Comparison of ENCODE assay signal across 26 cellular contexts in genomic region chr3:129028866-129029265, GRCh38. TPM values are rescaled to one million over a fixed set of nuclear protein-coding genes. Genes with fewer than 3 reads are reported as not detected.
"Had no signal": no experiment of that assay in that cellular context is flagged by ENCODE, and none has a peak within 500 bp of the region (broad histone marks: within the 10 kb centered on the region; RNA-seq: fewer than 3 reads in every experiment).

No MANE protein-coding gene starts in this region.

- H3K9ac ChIP-seq: SK-N-SH had no signal

- H3K27ac ChIP-seq: brain microvascular endothelial cell, cardiac muscle cell, SJCRH30 had no signal

- H3K27ac Mint-ChIP-seq: activated CD4-positive, alpha-beta memory T cell treated with anti-CD3 and anti-CD28 coated beads for 36 hours; activated CD4-positive, alpha-beta T cell treated with anti-CD3 and anti-CD28 coated beads, Interleukin-2, amount 10 ng/mL, durations not matched to agents 7 days and 5 days; activated naive CD4-positive, alpha-beta T cell treated with anti-CD3 and anti-CD28 coated beads, Interleukin-2, amount 10 ng/mL, durations not matched to agents 7 days and 5 days; activated naive CD8-positive, alpha-beta T cell treated with anti-CD3 and anti-CD28 coated beads for 36 hours had no signal

- DNase-seq: activated CD4-positive, alpha-beta memory T cell treated with anti-CD3 and anti-CD28 coated beads for 36 hours; activated CD4-positive, alpha-beta T cell treated with anti-CD3 and anti-CD28 coated beads, Interleukin-2, amount 10 ng/mL, durations not matched to agents 7 days and 5 days; activated CD4-positive, CD25-positive, alpha-beta regulatory T cell; activated CD8-positive, alpha-beta memory T cell treated with anti-CD3 and anti-CD28 coated beads for 24 hours; activated gamma-delta T cell treated with Interleukin-2 at 50 U/mL for 16 hours; activated naive CD4-positive, alpha-beta T cell treated with anti-CD3 and anti-CD28 coated beads, Interleukin-2, amount 10 ng/mL, durations not matched to agents 7 days and 5 days; activated naive CD8-positive, alpha-beta T cell treated with anti-CD3 and anti-CD28 coated beads for 36 hours; activated T-cell treated with anti-CD3 and anti-CD28 coated beads, Interleukin-2, amount 50 U/mL, for 4 hours; brain microvascular endothelial cell; cerebellar nuclear complex; Kasumi-1; KBM-7; NCI-H1048; NCI-H1694; NCI-H2029; NCI-H345; NCI-H510A; NCI-H526 treated with DMSO at 0.1 percent for 48 hours; NCI-H82; SJCRH30; SK-N-SH; T1000 had no signal

- H3K4me2 ChIP-seq: SK-N-SH had no signal

- H3K27me3 ChIP-seq: brain microvascular endothelial cell, SJCRH30 had no signal

- H3K9me3 Mint-ChIP-seq: activated CD4-positive, alpha-beta memory T cell treated with anti-CD3 and anti-CD28 coated beads for 36 hours; activated CD4-positive, alpha-beta T cell treated with anti-CD3 and anti-CD28 coated beads, Interleukin-2, amount 10 ng/mL, durations not matched to agents 7 days and 5 days; activated naive CD4-positive, alpha-beta T cell treated with anti-CD3 and anti-CD28 coated beads, Interleukin-2, amount 10 ng/mL, durations not matched to agents 7 days and 5 days; activated naive CD8-positive, alpha-beta T cell treated with anti-CD3 and anti-CD28 coated beads for 36 hours; activated T-cell treated with anti-CD3 and anti-CD28 coated beads, Interleukin-2, amount 50 U/mL, for 4 hours had no signal

- H3K4me3 Mint-ChIP-seq: activated CD4-positive, alpha-beta memory T cell treated with anti-CD3 and anti-CD28 coated beads for 36 hours; activated CD4-positive, alpha-beta T cell treated with anti-CD3 and anti-CD28 coated beads, Interleukin-2, amount 10 ng/mL, durations not matched to agents 7 days and 5 days; activated naive CD4-positive, alpha-beta T cell treated with anti-CD3 and anti-CD28 coated beads, Interleukin-2, amount 10 ng/mL, durations not matched to agents 7 days and 5 days; activated naive CD8-positive, alpha-beta T cell treated with anti-CD3 and anti-CD28 coated beads for 36 hours had no signal

- H3K27me3 Mint-ChIP-seq: activated CD4-positive, alpha-beta memory T cell treated with anti-CD3 and anti-CD28 coated beads for 36 hours; activated CD4-positive, alpha-beta T cell treated with anti-CD3 and anti-CD28 coated beads, Interleukin-2, amount 10 ng/mL, durations not matched to agents 7 days and 5 days; activated naive CD8-positive, alpha-beta T cell treated with anti-CD3 and anti-CD28 coated beads for 36 hours had no signal

- H3K4me3 ChIP-seq: cardiac muscle cell, SJCRH30 had no signal

- ATAC-seq: activated T-cell treated with anti-CD3 and anti-CD28 coated beads, Interleukin-2, amount 50 U/mL, for 4 hours had no signal

- H3K36me3 Mint-ChIP-seq: activated CD4-positive, alpha-beta memory T cell treated with anti-CD3 and anti-CD28 coated beads for 36 hours had no signal

RNA-seq across cellular contexts. Expression of gene EFCC1, which starts 27.8 kb away (rescaled TPM):
- total RNA-seq: cardiac muscle cell; OCI-LY7; RPMI7951; T-helper 1 cell treated with Interleukin-12 subunit alpha and Interleukin-12 subunit beta and Interleukin-4 antibody, amounts not matched to agents 30 ng/mL and 1 ng/mL, for 36 hours had no signal
- polyA plus RNA-seq: SK-N-SH had no signal

RNA-seq across cellular contexts. Expression of gene GP9, which starts 31.7 kb away (rescaled TPM):
- total RNA-seq: activated CD4-positive, alpha-beta memory T cell treated with anti-CD3 and anti-CD28 coated beads for 36 hours; activated CD4-positive, alpha-beta T cell treated with anti-CD3 and anti-CD28 coated beads, Interleukin-2, amount 10 ng/mL, durations not matched to agents 7 days and 5 days; activated naive CD8-positive, alpha-beta T cell treated with anti-CD3 and anti-CD28 coated beads for 36 hours; activated T-cell treated with anti-CD3 and anti-CD28 coated beads, Interleukin-2, amount 50 U/mL, for 4 hours; cardiac muscle cell; OCI-LY7; RPMI7951; SJCRH30; T-helper 1 cell treated with Interleukin-12 subunit alpha and Interleukin-12 subunit beta and Interleukin-4 antibody, amounts not matched to agents 30 ng/mL and 1 ng/mL, for 36 hours had no signal
- polyA plus RNA-seq: cardiac muscle cell, SK-N-SH had no signal

RNA-seq across cellular contexts. Expression of gene CFAP92, which starts 35.0 kb away (rescaled TPM):
- total RNA-seq: T-helper 1 cell treated with Interleukin-12 subunit alpha and Interleukin-12 subunit beta and Interleukin-4 antibody, amounts not matched to agents 30 ng/mL and 1 ng/mL, for 36 hours had no signal
- polyA plus RNA-seq: SK-N-SH had no signal
